17 cellular contexts compared by ENCODE assay signal in the genomic region with DNA sequence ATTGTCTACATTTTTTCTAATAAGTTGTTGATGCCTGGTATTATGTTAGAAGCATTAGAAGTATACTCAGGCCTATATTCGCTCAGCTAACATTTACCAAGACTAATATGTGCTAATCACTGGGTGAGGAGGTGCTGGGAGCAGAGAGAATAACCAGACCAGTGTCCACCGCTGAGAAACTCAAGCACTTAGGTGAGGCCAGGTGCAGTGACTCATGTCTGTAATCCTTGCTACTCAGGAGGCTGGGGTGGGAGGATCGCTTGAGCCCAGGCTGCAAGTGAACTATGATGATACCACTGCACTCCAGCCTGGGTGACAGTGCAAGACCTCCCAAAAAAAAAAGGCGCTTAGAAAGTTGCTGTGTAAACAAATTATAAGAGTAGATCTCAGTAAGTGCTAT.
DNase-seq lines count a peak whose midpoint lies in the region; ATAC-seq lines count a peak whose summit lies in the region.
"Had no signal": no experiment of that assay in that cellular context is flagged by ENCODE, and none has a peak within 500 bp of the region (broad histone marks: within the 10 kb centered on the region; RNA-seq: fewer than 3 reads in every experiment).

No MANE protein-coding gene starts in this region.

- H3K4me1 Mint-ChIP-seq in stimulated activated effector memory CD8-positive, alpha-beta T cell treated with anti-CD3 and anti-CD28 coated beads, Interleukin-12 subunit alpha, Interleukin-12 subunit beta, amount 100 ng/mL, for 72 hours: peaks cover 13% of the 10 kb centered on the region
- peaks cover 15 to 36% (median 21%) of the 10 kb centered on the region in 3 donors for H3K4me1 Mint-ChIP-seq in T-cell
- H3K4me1 Mint-ChIP-seq: CD14-positive monocyte had no signal

- H3K27ac Mint-ChIP-seq in stimulated activated effector memory CD8-positive, alpha-beta T cell treated with anti-CD3 and anti-CD28 coated beads, Interleukin-12 subunit alpha, Interleukin-12 subunit beta, amount 100 ng/mL, for 72 hours: no peak overlapping the region
- no peak overlapping the region for H3K27ac Mint-ChIP-seq in T-cell

- peaks cover 3% of the 10 kb centered on the region for H3K9me3 Mint-ChIP-seq in stimulated activated effector memory CD8-positive, alpha-beta T cell treated with anti-CD3 and anti-CD28 coated beads, Interleukin-12 subunit alpha, Interleukin-12 subunit beta, amount 100 ng/mL, for 72 hours
- peaks cover 0 to 5% (median 0%) of the 10 kb centered on the region in 3 donors for H3K9me3 Mint-ChIP-seq in T-cell
- H3K9me3 Mint-ChIP-seq: CD14-positive monocyte had no signal

- DNase-seq in COR-L47 (lab: John Stamatoyannopoulos, UW): peak; percentile 4
- peak; percentile 76 for DNase-seq in DMS53 treated with DMSO at 0.1 percent for 48 hours (lab: John Stamatoyannopoulos, UW; ENCODE audit: unreplicated experiment)
- DNase-seq in SHP77 (lab: John Stamatoyannopoulos, UW): peak; percentile 81 to 86
- no peak for DNase-seq in left lobe of liver (ENCODE audit: low spot score)
- DNase-seq in stimulated activated effector memory CD8-positive, alpha-beta T cell treated with anti-CD3 and anti-CD28 coated beads, Interleukin-12 subunit alpha, Interleukin-12 subunit beta, amount 100 ng/mL, for 72 hours (ENCODE audit: low spot score in 2 of 2): no peak
- no peak for DNase-seq in T-cell
- DNase-seq in AG08395 (ENCODE audit: low spot score): no peak
- DNase-seq: AML-193, DND-41, GDM1, NCI-H1048, NCI-H187, NCI-H446 treated with DMSO at 0.1 percent for 48 hours, OCI-M1 had no signal

- no peaks in the 10 kb centered on the region for H3K27me3 Mint-ChIP-seq in T-cell

- ATAC-seq in left lobe of liver (peak; percentile 44), GM21528 (IDR thresholded peaks at IDR 0.05; ENCODE audit: low FRiP score, unreplicated experiment) (no peak), T-cell (replicated peaks in 1 of 4) (no peak)
- no peak for ATAC-seq in stimulated activated effector memory CD8-positive, alpha-beta T cell treated with anti-CD3 and anti-CD28 coated beads, Interleukin-12 subunit alpha, Interleukin-12 subunit beta, amount 100 ng/mL, for 72 hours
- ATAC-seq: GM12878 had no signal

- no peaks in the 10 kb centered on the region for H3K36me3 Mint-ChIP-seq in stimulated activated effector memory CD8-positive, alpha-beta T cell treated with anti-CD3 and anti-CD28 coated beads, Interleukin-12 subunit alpha, Interleukin-12 subunit beta, amount 100 ng/mL, for 72 hours
- H3K36me3 Mint-ChIP-seq in T-cell: peaks cover 74% of the 10 kb centered on the region

- no peak overlapping the region for H3K4me3 Mint-ChIP-seq in stimulated activated effector memory CD8-positive, alpha-beta T cell treated with anti-CD3 and anti-CD28 coated beads, Interleukin-12 subunit alpha, Interleukin-12 subunit beta, amount 100 ng/mL, for 72 hours
- no peak overlapping the region for H3K4me3 Mint-ChIP-seq in T-cell
- H3K4me3 Mint-ChIP-seq: CD14-positive monocyte had no signal

- CTCF ChIA-PET in T-cell (lab: Charles Lee): no interaction called here

- POLR2A ChIA-PET in T-cell (lab: Charles Lee): no interaction called here

Comparison
In these comparisons a context has a peak if more than half of its experiments do, and no peak if none do; other contexts are left out.
1. DNase-seq: peak in COR-L47 (single experiment), DMS53 treated with DMSO at 0.1 percent for 48 hours (single experiment) and SHP77 (2 of 2); none in left lobe of liver (single experiment), stimulated activated effector memory CD8-positive, alpha-beta T cell treated with anti-CD3 and anti-CD28 coated beads, Interleukin-12 subunit alpha, Interleukin-12 subunit beta, amount 100 ng/mL, for 72 hours (0 of 2), T-cell (0 of 34) and AG08395 (single experiment).